ENCODE assay signal across 20 cellular contexts in genomic region chr12:21521541-21521940, GRCh38. TPM values are rescaled to one million over a fixed set of nuclear protein-coding genes. Genes with fewer than 3 reads are reported as not detected.
A peak's percentile ranks its signal among the peaks of the same experiment; 100 is the strongest.
DNase-seq lines count a peak whose midpoint lies in the region; ATAC-seq, FAIRE-seq and TF ChIP-seq lines count a peak whose summit lies in the region.
"Had no signal": no experiment of that assay in that cellular context is flagged by ENCODE, and none has a peak within 500 bp of the region (broad histone marks: within the 10 kb centered on the region; RNA-seq: fewer than 3 reads in every experiment).

No MANE protein-coding gene starts in this region.

- no peak for TF ChIP-seq EP300 in upper lobe of left lung (IDR thresholded peaks at IDR 0.05)

- H3K27ac Mint-ChIP-seq in MCF 10A (ENCODE audit: low read depth, unreplicated experiment) = peak overlapping the region; percentile 62
- H3K27ac Mint-ChIP-seq in T-helper 17 cell = peak overlapping the region; percentile 37
- H3K27ac Mint-ChIP-seq: CD4-positive, CD25-positive, alpha-beta regulatory T cell; CD8-positive, alpha-beta T cell; GM23338; H9; HFFc6 had no signal

- no peak overlapping the region for H3K27ac ChIP-seq in breast epithelium
- no peak overlapping the region for H3K27ac ChIP-seq in pancreas
- no peak overlapping the region for H3K27ac ChIP-seq in upper lobe of left lung
- H3K27ac ChIP-seq: C4-2B had no signal

- BruUV-seq in MCF 10A (replicated peaks; lab: Mats Ljungman, UMichigan) = no TSS peak

- no peak for TF ChIP-seq CTCF in MCF 10A (IDR thresholded peaks at IDR 0.05; ENCODE audit: unreplicated experiment)
- TF ChIP-seq CTCF in breast epithelium (IDR thresholded peaks at IDR 0.05) = no peak
- no peak for TF ChIP-seq CTCF in pancreas (IDR thresholded peaks at IDR 0.05)
- TF ChIP-seq CTCF in upper lobe of left lung (IDR thresholded peaks at IDR 0.05) = no peak

- FAIRE-seq in pancreas (lab: Jason Lieb, UNC) = no peak
- FAIRE-seq: GM12891, GM18507 had no signal

- POLR2A ChIA-PET in MCF 10A (lab: Yijun Ruan, JAX) = interaction anchor here (0.7 to 4.1 kb wide), 2 partner anchors 11 to 20 kb away, joined by 4 to 23 read pairs; partner anchors contain the start of genes GOLT1B and RECQL

- no peaks in the 10 kb centered on the region for H3K9me3 ChIP-seq in breast epithelium
- no peaks in the 10 kb centered on the region for H3K9me3 ChIP-seq in T-helper 17 cell (ENCODE audit: control insufficient read depth, low read length, poor library complexity, severe bottlenecking)
- H3K9me3 ChIP-seq in pancreas = no peaks in the 10 kb centered on the region
- H3K9me3 ChIP-seq in upper lobe of left lung = peaks cover 0 to 3% (median 0%) of the 10 kb centered on the region in 4 donors
- H3K9me3 ChIP-seq: Caco-2 had no signal

- H3K4me1 ChIP-seq in breast epithelium (no peaks in the 10 kb centered on the region), pancreas (peaks cover 0 to 14% (median 13%) of the 10 kb centered on the region in 3 donors), upper lobe of left lung (no peaks in the 10 kb centered on the region)

- H3K27me3 Mint-ChIP-seq in MCF 10A (ENCODE audit: insufficient read depth, unreplicated experiment) (no peaks in the 10 kb centered on the region), T-helper 17 cell (no peaks in the 10 kb centered on the region)

- CTCF ChIA-PET in MCF 10A (lab: Yijun Ruan, JAX) = interaction anchor here (1.5 kb wide), 1 partner anchor 159 kb away, joined by 5 read pairs; no protein-coding TSS in a partner anchor

- H3K4me3 ChIP-seq in breast epithelium (no peak overlapping the region), pancreas (no peak overlapping the region), upper lobe of left lung (no peak overlapping the region)
- H3K4me3 ChIP-seq: GM23338 had no signal

- no peak overlapping the region for H3K4me3 Mint-ChIP-seq in MCF 10A (ENCODE audit: unreplicated experiment)
- H3K4me3 Mint-ChIP-seq in T-helper 17 cell = no peak overlapping the region
- H3K4me3 Mint-ChIP-seq: CD4-positive, CD25-positive, alpha-beta regulatory T cell; CD8-positive, alpha-beta T cell; GM23338; H9; HFFc6 had no signal

- H3K36me3 ChIP-seq in breast epithelium (peaks cover 5% of the 10 kb centered on the region), pancreas (no peaks in the 10 kb centered on the region), upper lobe of left lung (peaks cover 0 to 13% (median under 1%) of the 10 kb centered on the region in 4 donors)

- H3K9me3 Mint-ChIP-seq in MCF 10A (ENCODE audit: unreplicated experiment) = peaks cover 22% of the 10 kb centered on the region
- H3K9me3 Mint-ChIP-seq: HFFc6 had no signal

- intact Hi-C loops in MCF 10A (cut with micrococcal nuclease) (no loop called here), breast epithelium (cut with DNase I; ENCODE audit: low total_unique reads) (no loop called here), pancreas (cut with DNase I) (no loop called here), posterior cingulate gyrus (cut with DNase I) (no loop called here)

- H3K4me1 Mint-ChIP-seq in MCF 10A (ENCODE audit: insufficient read depth, unreplicated experiment) = peaks cover 10% of the 10 kb centered on the region
- H3K4me1 Mint-ChIP-seq in T-helper 17 cell = peaks cover 2% of the 10 kb centered on the region
- H3K4me1 Mint-ChIP-seq: CD4-positive, CD25-positive, alpha-beta regulatory T cell had no signal

- 2 to 15% methylated on average over 1 of the region's 1 CpG for WGBS in pancreas, 2 donors
- WGBS in upper lobe of left lung, 2 donors = 43 to 44% methylated on average over 1 of the region's 1 CpG

- TF ChIP-seq POLR2A in breast epithelium (IDR thresholded peaks at IDR 0.05) (no peak), upper lobe of left lung (IDR thresholded peaks at IDR 0.05) (no peak)

- DNase-seq in MCF 10A (ENCODE audit: unreplicated experiment) = no peak
- DNase-seq in breast epithelium (ENCODE audit: low spot score in 2 of 2) = no peak
- peak; percentile 55 for DNase-seq in NCI-H146 (lab: John Stamatoyannopoulos, UW)
- no peak for DNase-seq in T-helper 17 cell
- DNase-seq in pancreas = no peak
- no peak for DNase-seq in posterior cingulate gyrus
- no peak for DNase-seq in C1 segment of cervical spinal cord (lab: John Stamatoyannopoulos, UW)
- no peak for DNase-seq in upper lobe of left lung
- DNase-seq: Caco-2; CD4-positive, CD25-positive, alpha-beta regulatory T cell; CD8-positive, alpha-beta T cell; DMS153; DMS79 treated with DMSO at 0.1 percent for 48 hours; GF-D8; H9; HFFc6 had no signal

- H3K36me3 Mint-ChIP-seq in MCF 10A (ENCODE audit: insufficient read depth, unreplicated experiment) = peaks cover 22% of the 10 kb centered on the region
- H3K36me3 Mint-ChIP-seq in T-helper 17 cell (ENCODE audit: low read depth) = peaks cover 4% of the 10 kb centered on the region

- ATAC-seq in T-helper 17 cell = no peak
- peak in 3 of 4 donors; percentile 49 to 73 (median 60) for ATAC-seq in pancreas
- ATAC-seq in upper lobe of left lung (ENCODE audit: low FRiP score in 2 of 2) = no peak
- ATAC-seq: CD8-positive, alpha-beta T cell; GM23338 had no signal

- H3K27me3 ChIP-seq in breast epithelium = no peaks in the 10 kb centered on the region
- no peaks in the 10 kb centered on the region for H3K27me3 ChIP-seq in pancreas
- no peaks in the 10 kb centered on the region for H3K27me3 ChIP-seq in upper lobe of left lung

RNA-seq across cellular contexts. Expression of gene SPX, which starts 4.6 kb away (rescaled TPM):
- total RNA-seq in MCF 10A (2022) = 154 and 203 TPM in 2 replicates
- 10 to 100 TPM in 1 of 3 donors, 1 to 10 TPM in 2; 1.0 to 84.3 (median 1.3) TPM for total RNA-seq in breast epithelium
- 1 to 10 TPM in 1 of 2 donors, not detected in 1; 5.6 TPM for total RNA-seq in T-helper 17 cell
- 10 to 100 TPM; 11.7 to 31.0 (median 28.3) TPM for total RNA-seq in pancreas
- 10 to 100 TPM; 12.1 to 13.4 TPM for polyA plus RNA-seq in pancreas
- total RNA-seq in upper lobe of left lung = 1 to 10 TPM in 2 of 6 donors, under 1 TPM in 2, not detected in 2; 0.40 to 1.2 (median 0.88) TPM
- total RNA-seq: CD8-positive, alpha-beta T cell; HFFc6 had no signal

RNA-seq across cellular contexts. Expression of gene GOLT1B, which starts 20.0 kb away (rescaled TPM):
- total RNA-seq in MCF 10A (2022) = 58.6 and 80.7 TPM in 2 replicates
- total RNA-seq in breast epithelium = 10 to 100 TPM; 24.9 to 32.6 (median 30.9) TPM
- total RNA-seq in T-helper 17 cell = 10 to 100 TPM; 31.2 to 38.3 TPM
- total RNA-seq in pancreas = 10 to 100 TPM; 11.1 to 25.5 (median 17.9) TPM
- 10 to 100 TPM; 10.5 to 15.4 TPM for polyA plus RNA-seq in pancreas
- total RNA-seq in upper lobe of left lung = 10 to 100 TPM in 5 of 6 donors, 1 to 10 TPM in 1; 4.2 to 36.7 (median 25.4) TPM

RNA-seq across cellular contexts. Expression of gene RECQL, which starts 20.1 kb away (rescaled TPM):
- total RNA-seq in MCF 10A (2022) (44.9 and 49.5 TPM in 2 replicates), breast epithelium (10 to 100 TPM; 33.8 to 46.2 (median 37.0) TPM), T-helper 17 cell (10 to 100 TPM; 23.8 to 28.0 TPM), pancreas (10 to 100 TPM in 3 of 6 donors, 1 to 10 TPM in 3; 6.0 to 17.1 (median 9.6) TPM), upper lobe of left lung (10 to 100 TPM; 15.7 to 34.2 (median 28.0) TPM)
- polyA plus RNA-seq in pancreas = 1 to 10 TPM; 4.8 to 7.5 TPM

Comparison
In these comparisons a context has a peak if more than half of its experiments do, and no peak if none do; other contexts are left out.
1. ATAC-seq: peak in pancreas (3 of 4); none in T-helper 17 cell (single experiment) and upper lobe of left lung (0 of 2).